ENCODE assay signal across 1 cellular context in the genomic region with DNA sequence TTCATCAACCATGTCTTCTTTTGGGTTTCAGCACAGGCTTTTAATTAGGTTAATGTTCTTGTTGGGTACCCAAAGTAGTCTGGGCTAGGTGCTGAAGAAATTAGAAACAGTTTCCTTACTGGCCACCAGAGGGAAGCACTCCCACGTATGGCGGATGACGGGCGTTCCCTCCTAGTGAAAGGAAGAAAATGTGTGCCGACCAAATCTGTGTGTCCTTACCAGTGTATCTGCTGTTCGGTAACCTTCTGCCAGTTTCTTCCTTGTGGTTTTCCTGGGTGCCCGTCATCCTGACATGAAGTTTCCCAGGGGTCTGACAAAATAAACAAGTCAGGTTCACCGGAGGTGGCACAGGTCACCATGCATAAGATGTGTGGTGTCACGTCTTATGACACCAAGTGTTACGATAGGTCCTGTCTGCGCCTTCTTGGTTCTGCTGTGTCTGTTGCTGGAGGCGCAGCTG.
TF ChIP-seq lines count a peak whose summit lies in the region.

No MANE protein-coding gene starts in this region.

TF ChIP-seq in liver, 16 proteins besides CTCF, POLR2A, EP300 and RAD21 (continued from another document):
- TF ChIP-seq, protein P1, sequence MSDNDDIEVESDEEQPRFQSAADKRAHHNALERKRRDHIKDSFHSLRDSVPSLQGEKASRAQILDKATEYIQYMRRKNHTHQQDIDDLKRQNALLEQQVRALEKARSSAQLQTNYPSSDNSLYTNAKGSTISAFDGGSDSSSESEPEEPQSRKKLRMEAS (IDR thresholded peaks at IDR 0.05), result no peak
- TF ChIP-seq FOXA2 (IDR thresholded peaks at IDR 0.05), result no peak
- no peak for TF ChIP-seq TAF1 (conservative IDR thresholded peaks at IDR 0.05)
- no peak for TF ChIP-seq FOXA1 (IDR thresholded peaks at IDR 0.05)
- TF ChIP-seq EGR1 (IDR thresholded peaks at IDR 0.05; ENCODE audit: low read depth in 2 of 2), result no peak
TF ChIP-seq in liver: peak in this region for 0.
